Comparison of ENCODE assay signal across 28 cellular contexts in the genomic region with DNA sequence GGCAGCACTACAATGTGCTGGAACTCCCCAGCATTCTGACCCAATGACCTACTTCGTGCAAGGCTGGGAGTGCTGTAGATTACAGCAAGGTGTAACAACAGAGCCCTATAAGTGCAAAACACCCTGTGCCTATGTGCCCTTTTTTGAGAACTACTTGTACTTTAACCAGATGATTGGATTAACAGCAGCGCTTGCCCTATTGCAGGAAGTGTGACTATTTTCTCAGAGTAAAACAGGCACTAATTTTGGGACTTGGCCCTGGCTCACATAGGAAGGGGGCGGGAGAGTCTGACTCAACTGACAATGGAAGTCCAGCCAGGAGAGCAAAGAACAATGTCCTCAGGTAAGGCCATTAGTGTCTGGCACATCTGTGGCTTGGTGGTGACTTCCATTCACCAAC. TPM values are rescaled to one million over a fixed set of nuclear protein-coding genes. Genes with fewer than 3 reads are reported as not detected.
A peak's percentile ranks its signal among the peaks of the same experiment; 100 is the strongest.
DNase-seq lines count a peak whose midpoint lies in the region; ATAC-seq, FAIRE-seq and TF ChIP-seq lines count a peak whose summit lies in the region.
"Had no signal": no experiment of that assay in that cellular context is flagged by ENCODE, and none has a peak within 500 bp of the region (broad histone marks: within the 10 kb centered on the region; RNA-seq: fewer than 3 reads in every experiment).

No MANE protein-coding gene starts in this region.

- H3K27me3 ChIP-seq in small intestine (ENCODE audit: control insufficient read depth in 2 of 2, insufficient read depth in 2 of 2, low read length in 2 of 2), result no peaks in the 10 kb centered on the region
- H3K27me3 ChIP-seq: neutrophil, sigmoid colon, SJSA1, upper lobe of left lung had no signal

- H3K36me3 ChIP-seq in small intestine (ENCODE audit: control insufficient read depth in 2 of 2, insufficient read depth in 2 of 2, low read length in 2 of 2), result no peaks in the 10 kb centered on the region
- H3K36me3 ChIP-seq: neutrophil, sigmoid colon, SJSA1, upper lobe of left lung had no signal

- WGBS in small intestine, 3 donors, result 11 to 56% (median 44%) methylated on average over 3 of the region's 3 CpGs

- POLR2A ChIA-PET in GM10248 (lab: Yijun Ruan, JAX), result no interaction called here

- no peaks in the 10 kb centered on the region for H3K36me3 Mint-ChIP-seq in T-helper 17 cell (ENCODE audit: low read depth)
- H3K36me3 Mint-ChIP-seq in stimulated activated memory B cell treated with anti-CD40 and anti-IgM and Interleukin-4, amounts not matched to agents 10 μg/mL and 1 μg/mL and 100 μg/mL, for 72 hours, result peaks cover 5% of the 10 kb centered on the region
- H3K36me3 Mint-ChIP-seq: activated naive CD8-positive, alpha-beta T cell treated with anti-CD3 and anti-CD28 coated beads, Interleukin-2, amount 10 ng/mL, durations not matched to agents 7 days and 5 days had no signal

- H3K4me1 ChIP-seq in small intestine (ENCODE audit: control insufficient read depth in 2 of 2, insufficient read depth in 1 of 2, low read depth in 1 of 2, low read length in 1 of 2), result peaks cover 0 to 7% of the 10 kb centered on the region in 2 donors
- H3K4me1 ChIP-seq: sigmoid colon, SJSA1 had no signal

- CTCF ChIA-PET in GM10248 (lab: Yijun Ruan, JAX), result no interaction called here

- TF ChIP-seq CTCF in GM10248 (IDR thresholded peaks at IDR 0.05; ENCODE audit: control extremely low read depth, extremely low read depth, low read depth, missing control alignments), result no peak

- H3K27ac ChIP-seq in small intestine (ENCODE audit: low read depth in 1 of 2, low read length in 1 of 2), result peak overlapping the region; percentile 51 to 76
- H3K27ac ChIP-seq: neutrophil, SJSA1 had no signal

- no peak overlapping the region for H3K4me3 Mint-ChIP-seq in T-helper 17 cell
- H3K4me3 Mint-ChIP-seq in stimulated activated memory B cell treated with anti-CD40 and anti-IgM and Interleukin-4, amounts not matched to agents 10 μg/mL and 1 μg/mL and 100 μg/mL, for 72 hours, result no peak overlapping the region
- H3K4me3 Mint-ChIP-seq: activated naive CD8-positive, alpha-beta T cell treated with anti-CD3 and anti-CD28 coated beads, Interleukin-2, amount 10 ng/mL, durations not matched to agents 7 days and 5 days; activated T-cell treated with anti-CD3 and anti-CD28 coated beads, Interleukin-2, amount 50 U/mL, for 4 hours; endodermal cell; H9; WTC11 had no signal

- peaks cover 5% of the 10 kb centered on the region for H3K9me3 Mint-ChIP-seq in stimulated activated memory B cell treated with anti-CD40 and anti-IgM and Interleukin-4, amounts not matched to agents 10 μg/mL and 1 μg/mL and 100 μg/mL, for 72 hours

- FAIRE-seq in small intestine (lab: Jason Lieb, UNC), result no peak
- FAIRE-seq: astrocyte had no signal

- H3K4me3 ChIP-seq in small intestine (ENCODE audit: low read depth in 1 of 2, low read length in 2 of 2), result no peak overlapping the region
- H3K4me3 ChIP-seq: sigmoid colon, SJSA1, upper lobe of left lung had no signal

- DNase-seq in T-helper 17 cell (no peak), Right ventricle myocardium superior (no peak), left lobe of liver (ENCODE audit: low spot score) (peak; percentile 89), small intestine (peak; percentile 97), GM10248 (ENCODE audit: extremely low spot score) (no peak), NCI-H1105 treated with DMSO at 0.1 percent for 48 hours (lab: John Stamatoyannopoulos, UW) (no peak), globus pallidus (ENCODE audit: low spot score) (no peak)
- DNase-seq: activated gamma-delta T cell; activated naive CD8-positive, alpha-beta T cell treated with anti-CD3 and anti-CD28 coated beads, Interleukin-2, amount 10 ng/mL, durations not matched to agents 7 days and 5 days; activated T-cell treated with anti-CD3 and anti-CD28 coated beads, Interleukin-2, amount 50 U/mL, for 4 hours; central memory CD4-positive, alpha-beta T cell; DMS53; endodermal cell; H9; Kasumi-1; mesendoderm; MV-4-11; NCI-H146; NCI-H2107; NCI-H345; sigmoid colon; stimulated activated CD4-positive, alpha-beta T cell treated with anti-CD3 and anti-CD28 coated beads, Interleukin-4, amount 100 ng/mL, for 24 hours; upper lobe of left lung had no signal

- no peak for ATAC-seq in T-helper 17 cell
- peak; percentile 73 for ATAC-seq in Right ventricle myocardium superior (ENCODE audit: poor library complexity)
- ATAC-seq in left lobe of liver, result peak; percentile 94
- ATAC-seq in stimulated activated memory B cell treated with anti-CD40 and anti-IgM and Interleukin-4, amounts not matched to agents 10 μg/mL and 1 μg/mL and 100 μg/mL, for 72 hours, result no peak
- ATAC-seq: activated T-cell treated with anti-CD3 and anti-CD28 coated beads, Interleukin-2, amount 50 U/mL, for 4 hours; WTC11 had no signal

- peaks cover 18% of the 10 kb centered on the region for H3K4me1 Mint-ChIP-seq in T-helper 17 cell
- H3K4me1 Mint-ChIP-seq in stimulated activated memory B cell treated with anti-CD40 and anti-IgM and Interleukin-4, amounts not matched to agents 10 μg/mL and 1 μg/mL and 100 μg/mL, for 72 hours, result no peaks in the 10 kb centered on the region
- H3K4me1 Mint-ChIP-seq: H9, WTC11 had no signal

- no peaks in the 10 kb centered on the region for H3K27me3 Mint-ChIP-seq in T-helper 17 cell
- no peaks in the 10 kb centered on the region for H3K27me3 Mint-ChIP-seq in stimulated activated memory B cell treated with anti-CD40 and anti-IgM and Interleukin-4, amounts not matched to agents 10 μg/mL and 1 μg/mL and 100 μg/mL, for 72 hours
- H3K27me3 Mint-ChIP-seq: activated naive CD8-positive, alpha-beta T cell treated with anti-CD3 and anti-CD28 coated beads, Interleukin-2, amount 10 ng/mL, durations not matched to agents 7 days and 5 days had no signal

- intact Hi-C loops in Right ventricle myocardium superior (cut with DNase I), result loop anchor here (5.0 kb wide), 1 partner anchor 34 kb away; the partner anchor contains the start of gene RNF125

- H3K9me3 ChIP-seq in T-helper 17 cell (ENCODE audit: control insufficient read depth, low read length, poor library complexity, severe bottlenecking), result no peaks in the 10 kb centered on the region
- no peaks in the 10 kb centered on the region for H3K9me3 ChIP-seq in small intestine (ENCODE audit: control insufficient read depth, low read depth)
- H3K9me3 ChIP-seq: sigmoid colon, SJSA1 had no signal

- peak overlapping the region; percentile 72 for H3K27ac Mint-ChIP-seq in T-helper 17 cell
- H3K27ac Mint-ChIP-seq in stimulated activated memory B cell treated with anti-CD40 and anti-IgM and Interleukin-4, amounts not matched to agents 10 μg/mL and 1 μg/mL and 100 μg/mL, for 72 hours, result no peak overlapping the region
- H3K27ac Mint-ChIP-seq: activated naive CD8-positive, alpha-beta T cell treated with anti-CD3 and anti-CD28 coated beads, Interleukin-2, amount 10 ng/mL, durations not matched to agents 7 days and 5 days; endodermal cell; H9; WTC11 had no signal

RNA-seq across cellular contexts. Expression of gene RNF125, which starts 35.6 kb away (rescaled TPM):
- total RNA-seq in T-helper 17 cell, result 10 to 100 TPM; 50.6 to 72.6 TPM
- 3.8 TPM for total RNA-seq in Right ventricle myocardium superior
- 9.0 TPM for total RNA-seq in left lobe of liver
- 10 to 100 TPM in 2 of 3 donors, 1 to 10 TPM in 1; 8.6 to 21.5 (median 11.6) TPM for polyA plus RNA-seq in small intestine
- total RNA-seq: SJSA1 had no signal

RNA-seq across cellular contexts. Expression of gene TRAPPC8, which starts 40.1 kb away (rescaled TPM):
- total RNA-seq in T-helper 17 cell (10 to 100 TPM; 29.2 to 34.1 TPM), Right ventricle myocardium superior (34.1 TPM), left lobe of liver (32.3 TPM)
- 10 to 100 TPM; 18.1 to 40.7 (median 25.9) TPM for polyA plus RNA-seq in small intestine

Comparison
In these comparisons a context has a peak if more than half of its experiments do, and no peak if none do; other contexts are left out.
1. ATAC-seq: peak in Right ventricle myocardium superior (single experiment) and left lobe of liver (single experiment); none in T-helper 17 cell (single experiment) and stimulated activated memory B cell treated with anti-CD40 and anti-IgM and Interleukin-4, amounts not matched to agents 10 μg/mL and 1 μg/mL and 100 μg/mL, for 72 hours (single experiment).
2. DNase-seq: peak in left lobe of liver (single experiment) and small intestine (single experiment); none in T-helper 17 cell (0 of 3), Right ventricle myocardium superior (single experiment), GM10248 (single experiment), NCI-H1105 treated with DMSO at 0.1 percent for 48 hours (single experiment) and globus pallidus (single experiment).